Comparison of ENCODE assay signal across 1 cellular context in genomic region chr3:197253243-197253947, GRCh38.
TF ChIP-seq lines count a peak whose summit lies in the region.

No MANE protein-coding gene starts in this region.

TF ChIP-seq in HepG2, 621 proteins besides CTCF, POLR2A, EP300 and RAD21 (continued from another document):
- TF ChIP-seq, protein P1, sequence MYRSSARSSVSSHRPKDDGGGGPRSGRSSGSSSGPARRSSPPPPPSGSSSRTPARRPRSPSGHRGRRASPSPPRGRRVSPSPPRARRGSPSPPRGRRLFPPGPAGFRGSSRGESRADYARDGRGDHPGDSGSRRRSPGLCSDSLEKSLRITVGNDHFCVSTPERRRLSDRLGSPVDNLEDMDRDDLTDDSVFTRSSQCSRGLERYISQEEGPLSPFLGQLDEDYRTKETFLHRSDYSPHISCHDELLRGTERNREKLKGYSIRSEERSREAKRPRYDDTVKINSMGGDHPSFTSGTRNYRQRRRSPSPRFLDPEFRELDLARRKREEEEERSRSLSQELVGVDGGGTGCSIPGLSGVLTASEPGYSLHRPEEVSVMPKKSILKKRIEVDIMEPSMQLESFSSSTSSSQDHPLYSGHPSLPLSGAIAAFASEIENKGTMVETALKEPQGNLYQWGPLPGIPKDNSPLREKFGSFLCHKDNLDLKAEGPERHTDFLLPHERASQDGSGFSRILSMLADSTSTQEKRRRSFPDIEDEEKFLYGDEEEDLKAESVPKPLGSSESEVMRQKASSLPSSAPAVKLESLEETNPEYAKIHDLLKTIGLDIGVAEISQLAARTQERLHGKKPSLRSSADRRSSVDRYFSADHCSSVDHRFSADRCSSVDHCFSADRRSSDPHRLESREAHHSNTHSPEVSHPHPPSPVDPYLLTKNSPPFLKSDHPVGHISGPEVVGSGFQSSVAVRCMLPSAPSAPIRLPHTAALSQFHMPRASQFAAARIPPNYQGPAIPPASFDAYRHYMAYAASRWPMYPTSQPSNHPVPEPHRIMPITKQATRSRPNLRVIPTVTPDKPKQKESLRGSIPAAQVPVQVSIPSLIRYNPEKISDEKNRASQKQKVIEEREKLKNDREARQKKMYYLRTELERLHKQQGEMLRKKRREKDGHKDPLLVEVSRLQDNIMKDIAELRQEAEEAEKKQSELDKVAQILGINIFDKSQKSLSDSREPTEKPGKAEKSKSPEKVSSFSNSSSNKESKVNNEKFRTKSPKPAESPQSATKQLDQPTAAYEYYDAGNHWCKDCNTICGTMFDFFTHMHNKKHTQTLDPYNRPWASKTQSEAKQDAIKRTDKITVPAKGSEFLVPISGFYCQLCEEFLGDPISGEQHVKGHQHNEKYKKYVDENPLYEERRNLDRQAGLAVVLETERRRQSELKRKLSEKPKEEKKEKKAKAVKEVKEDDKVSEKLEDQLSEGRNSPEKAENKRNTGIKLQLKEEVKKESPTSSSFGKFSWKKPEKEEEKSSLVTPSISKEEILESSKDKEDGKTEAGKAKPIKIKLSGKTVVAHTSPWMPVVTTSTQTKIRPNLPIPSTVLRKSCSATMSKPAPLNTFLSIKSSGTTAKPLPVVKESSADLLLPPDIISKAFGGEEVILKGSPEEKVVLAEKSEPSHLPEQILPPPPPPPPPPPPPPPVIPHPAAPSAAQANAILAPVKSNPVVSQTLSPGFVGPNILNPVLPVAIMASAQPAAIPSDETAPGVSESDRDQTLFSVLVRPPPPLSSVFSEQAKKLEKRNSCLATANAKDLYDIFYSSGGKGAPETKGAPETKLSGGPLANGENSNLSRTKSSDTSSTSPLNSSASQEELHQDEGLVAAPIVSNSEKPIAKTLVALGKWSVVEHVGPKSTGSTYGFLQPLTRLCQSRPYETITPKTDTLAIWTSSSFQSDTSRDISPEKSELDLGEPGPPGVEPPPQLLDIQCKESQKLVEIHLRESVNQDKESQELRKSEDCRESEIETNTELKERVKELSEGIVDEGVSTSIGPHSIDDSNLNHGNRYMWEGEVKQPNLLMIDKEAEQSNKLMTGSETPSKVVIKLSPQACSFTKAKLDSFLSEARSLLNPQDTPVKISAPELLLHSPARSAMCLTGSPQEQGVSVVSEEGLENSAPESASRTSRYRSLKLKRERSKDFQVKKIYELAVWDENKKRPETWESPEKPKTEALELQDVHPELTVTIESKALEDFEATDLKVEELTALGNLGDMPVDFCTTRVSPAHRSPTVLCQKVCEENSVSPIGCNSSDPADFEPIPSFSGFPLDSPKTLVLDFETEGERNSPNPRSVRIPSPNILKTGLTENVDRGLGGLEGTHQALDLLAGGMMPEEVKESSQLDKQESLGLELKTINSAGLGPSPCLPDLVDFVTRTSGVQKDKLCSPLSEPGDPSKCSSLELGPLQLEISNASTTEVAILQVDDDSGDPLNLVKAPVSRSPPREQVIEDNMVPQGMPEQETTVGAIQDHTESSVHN (CRISPR knock-in tag; IDR thresholded peaks at IDR 0.05) = no peak
- TF ChIP-seq KLF16 (CRISPR knock-in tag; IDR thresholded peaks at IDR 0.05) = no peak
- no peak for TF ChIP-seq HOXA7 (CRISPR knock-in tag; IDR thresholded peaks at IDR 0.05)
- TF ChIP-seq TBL1XR1 (IDR thresholded peaks at IDR 0.05; ENCODE audit: borderline replicate concordance, low read length, partially characterized antibody) = no peak
- no peak for TF ChIP-seq EEA1 (CRISPR knock-in tag; IDR thresholded peaks at IDR 0.05; ENCODE audit: borderline replicate concordance)
- peak; percentile 18 for TF ChIP-seq RBM22 (optimal IDR thresholded peaks at IDR 0.05; ENCODE audit: low read length)
- no peak for TF ChIP-seq XBP1 (CRISPR knock-in tag; IDR thresholded peaks at IDR 0.05)
- no peak for TF ChIP-seq BRD4 (CRISPR knock-in tag; IDR thresholded peaks at IDR 0.05)
- no peak for TF ChIP-seq ZKSCAN1 (IDR thresholded peaks at IDR 0.05; ENCODE audit: low read length)
- TF ChIP-seq SNAI1 (CRISPR knock-in tag; IDR thresholded peaks at IDR 0.05; ENCODE audit: borderline replicate concordance) = no peak
- TF ChIP-seq, protein P2, sequence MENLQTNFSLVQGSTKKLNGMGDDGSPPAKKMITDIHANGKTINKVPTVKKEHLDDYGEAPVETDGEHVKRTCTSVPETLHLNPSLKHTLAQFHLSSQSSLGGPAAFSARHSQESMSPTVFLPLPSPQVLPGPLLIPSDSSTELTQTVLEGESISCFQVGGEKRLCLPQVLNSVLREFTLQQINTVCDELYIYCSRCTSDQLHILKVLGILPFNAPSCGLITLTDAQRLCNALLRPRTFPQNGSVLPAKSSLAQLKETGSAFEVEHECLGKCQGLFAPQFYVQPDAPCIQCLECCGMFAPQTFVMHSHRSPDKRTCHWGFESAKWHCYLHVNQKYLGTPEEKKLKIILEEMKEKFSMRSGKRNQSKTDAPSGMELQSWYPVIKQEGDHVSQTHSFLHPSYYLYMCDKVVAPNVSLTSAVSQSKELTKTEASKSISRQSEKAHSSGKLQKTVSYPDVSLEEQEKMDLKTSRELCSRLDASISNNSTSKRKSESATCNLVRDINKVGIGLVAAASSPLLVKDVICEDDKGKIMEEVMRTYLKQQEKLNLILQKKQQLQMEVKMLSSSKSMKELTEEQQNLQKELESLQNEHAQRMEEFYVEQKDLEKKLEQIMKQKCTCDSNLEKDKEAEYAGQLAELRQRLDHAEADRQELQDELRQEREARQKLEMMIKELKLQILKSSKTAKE (CRISPR knock-in tag; IDR thresholded peaks at IDR 0.05; ENCODE audit: borderline replicate concordance) = no peak
- no peak for TF ChIP-seq EHMT2 (IDR thresholded peaks at IDR 0.05; ENCODE audit: borderline replicate concordance, low read depth, low read length)
- TF ChIP-seq MAFK (conservative IDR thresholded peaks at IDR 0.05 in 1 of 2, IDR thresholded peaks at IDR 0.05 in 1 of 2; ENCODE audit: low read length in 2 of 2) = peak; percentile 67 to 78
- TF ChIP-seq ZNF878 (CRISPR knock-in tag; IDR thresholded peaks at IDR 0.05) = no peak
- TF ChIP-seq SMAD9 (CRISPR knock-in tag; IDR thresholded peaks at IDR 0.05) = no peak
- no peak for TF ChIP-seq MIXL1 (CRISPR knock-in tag; IDR thresholded peaks at IDR 0.05)
- TF ChIP-seq ZNF570 (CRISPR knock-in tag; IDR thresholded peaks at IDR 0.05; ENCODE audit: borderline replicate concordance) = no peak
- TF ChIP-seq, protein P3, sequence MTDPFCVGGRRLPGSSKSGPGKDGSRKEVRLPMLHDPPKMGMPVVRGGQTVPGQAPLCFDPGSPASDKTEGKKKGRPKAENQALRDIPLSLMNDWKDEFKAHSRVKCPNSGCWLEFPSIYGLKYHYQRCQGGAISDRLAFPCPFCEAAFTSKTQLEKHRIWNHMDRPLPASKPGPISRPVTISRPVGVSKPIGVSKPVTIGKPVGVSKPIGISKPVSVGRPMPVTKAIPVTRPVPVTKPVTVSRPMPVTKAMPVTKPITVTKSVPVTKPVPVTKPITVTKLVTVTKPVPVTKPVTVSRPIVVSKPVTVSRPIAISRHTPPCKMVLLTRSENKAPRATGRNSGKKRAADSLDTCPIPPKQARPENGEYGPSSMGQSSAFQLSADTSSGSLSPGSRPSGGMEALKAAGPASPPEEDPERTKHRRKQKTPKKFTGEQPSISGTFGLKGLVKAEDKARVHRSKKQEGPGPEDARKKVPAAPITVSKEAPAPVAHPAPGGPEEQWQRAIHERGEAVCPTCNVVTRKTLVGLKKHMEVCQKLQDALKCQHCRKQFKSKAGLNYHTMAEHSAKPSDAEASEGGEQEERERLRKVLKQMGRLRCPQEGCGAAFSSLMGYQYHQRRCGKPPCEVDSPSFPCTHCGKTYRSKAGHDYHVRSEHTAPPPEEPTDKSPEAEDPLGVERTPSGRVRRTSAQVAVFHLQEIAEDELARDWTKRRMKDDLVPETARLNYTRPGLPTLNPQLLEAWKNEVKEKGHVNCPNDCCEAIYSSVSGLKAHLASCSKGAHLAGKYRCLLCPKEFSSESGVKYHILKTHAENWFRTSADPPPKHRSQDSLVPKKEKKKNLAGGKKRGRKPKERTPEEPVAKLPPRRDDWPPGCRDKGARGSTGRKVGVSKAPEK (CRISPR knock-in tag; IDR thresholded peaks at IDR 0.05; ENCODE audit: borderline replicate concordance) = no peak
- TF ChIP-seq ZNF800 (CRISPR knock-in tag; IDR thresholded peaks at IDR 0.05) = no peak
